ENCODE assay signal across 34 cellular contexts in genomic region chr7:131493081-131493480, GRCh38.
"Had no signal": no experiment of that assay in that cellular context is flagged by ENCODE, and none has a peak within 500 bp of the region (broad histone marks: within the 10 kb centered on the region; RNA-seq: fewer than 3 reads in every experiment).

No MANE protein-coding gene starts in this region.

- FAIRE-seq: kidney, pancreas had no signal

- H3K27ac Mint-ChIP-seq: activated CD4-positive, alpha-beta memory T cell treated with anti-CD3 and anti-CD28 coated beads, Interleukin-2, amount 10 ng/mL, durations not matched to agents 7 days and 5 days; activated CD4-positive, alpha-beta T cell treated with anti-CD3 and anti-CD28 coated beads, Interleukin-2, amount 10 ng/mL, durations not matched to agents 7 days and 5 days; activated naive CD8-positive, alpha-beta T cell; immature natural killer cell; mesothelial cell of epicardium; naive B cell; nephron progenitor cell; stimulated activated naive B cell treated with anti-CD40 and anti-IgM and Interleukin-4, amounts not matched to agents 10 μg/mL and 1 μg/mL and 100 μg/mL, for 72 hours had no signal

- H3K4me3 ChIP-seq: adrenal gland, body of pancreas, cardiac muscle cell, coronary artery, dorsolateral prefrontal cortex, gastroesophageal sphincter, pancreas, prostate gland, stomach, thyroid gland, upper lobe of right lung had no signal

- ATAC-seq: body of pancreas; gastroesophageal sphincter; left colon; pancreas; stimulated activated naive B cell treated with anti-CD40 and anti-IgM and Interleukin-4, amounts not matched to agents 10 μg/mL and 1 μg/mL and 100 μg/mL, for 72 hours; T-helper 17 cell; upper lobe of right lung had no signal

- H3K27me3 ChIP-seq: adrenal gland, body of pancreas, cardiac muscle cell, dorsolateral prefrontal cortex, gastroesophageal sphincter, pancreas, stomach, thyroid gland, upper lobe of right lung had no signal

- H3K4me1 ChIP-seq: adrenal gland, prostate gland, upper lobe of right lung had no signal

- H3K27me3 Mint-ChIP-seq: activated CD4-positive, alpha-beta memory T cell treated with anti-CD3 and anti-CD28 coated beads, Interleukin-2, amount 10 ng/mL, durations not matched to agents 7 days and 5 days; activated CD4-positive, alpha-beta T cell treated with anti-CD3 and anti-CD28 coated beads, Interleukin-2, amount 10 ng/mL, durations not matched to agents 7 days and 5 days; activated naive CD8-positive, alpha-beta T cell; naive B cell; stimulated activated naive B cell treated with anti-CD40 and anti-IgM and Interleukin-4, amounts not matched to agents 10 μg/mL and 1 μg/mL and 100 μg/mL, for 72 hours; T-helper 17 cell had no signal

- DNase-seq: activated CD4-positive, alpha-beta memory T cell treated with anti-CD3 and anti-CD28 coated beads, Interleukin-2, amount 10 ng/mL, durations not matched to agents 7 days and 5 days; activated CD4-positive, alpha-beta T cell treated with anti-CD3 and anti-CD28 coated beads for 1 hour; activated CD4-positive, alpha-beta T cell treated with anti-CD3 and anti-CD28 coated beads, Interleukin-2, amount 10 ng/mL, durations not matched to agents 7 days and 5 days; activated naive CD4-positive, alpha-beta T cell treated with Interleukin-2 at 50 U/mL for 16 hours; activated T-cell treated with anti-CD3 and anti-CD28 coated beads, Interleukin-2, amount 50 U/mL, for 48 hours; adrenal gland; aorta; body of pancreas; cerebellar nuclear complex; dorsolateral prefrontal cortex; effector memory CD4-positive, alpha-beta T cell; erythroblast; head of caudate nucleus; immature natural killer cell; kidney; left colon; mammary epithelial cell; naive B cell; nephron progenitor cell; pancreas; stimulated activated CD4-positive, alpha-beta T cell treated with anti-CD3 and anti-CD28 coated beads, Interleukin-15, amount 100 ng/mL, for 24 hours; stimulated activated CD4-positive, alpha-beta T cell treated with anti-CD3 and anti-CD28 coated beads, Interleukin-2, amount 100 ng/mL, for 24 hours; stimulated activated naive B cell treated with anti-CD40 and anti-IgM and Interleukin-4, amounts not matched to agents 10 μg/mL and 1 μg/mL and 100 μg/mL, for 72 hours; stomach; T-helper 17 cell; thyroid gland; upper lobe of right lung had no signal

- H3K9me3 ChIP-seq: adrenal gland, body of pancreas, gastroesophageal sphincter, pancreas, prostate gland, stomach, thyroid gland, upper lobe of right lung had no signal

- H3K27ac ChIP-seq: adrenal gland, body of pancreas, cardiac muscle cell, coronary artery, gastroesophageal sphincter, pancreas, prostate gland, stomach, thyroid gland, upper lobe of right lung had no signal

- H3K9me3 Mint-ChIP-seq: activated CD4-positive, alpha-beta memory T cell treated with anti-CD3 and anti-CD28 coated beads, Interleukin-2, amount 10 ng/mL, durations not matched to agents 7 days and 5 days; activated CD4-positive, alpha-beta T cell treated with anti-CD3 and anti-CD28 coated beads, Interleukin-2, amount 10 ng/mL, durations not matched to agents 7 days and 5 days; immature natural killer cell; mesothelial cell of epicardium; naive B cell; nephron progenitor cell; stimulated activated naive B cell treated with anti-CD40 and anti-IgM and Interleukin-4, amounts not matched to agents 10 μg/mL and 1 μg/mL and 100 μg/mL, for 72 hours; WTC11 had no signal

- H3K36me3 Mint-ChIP-seq: WTC11 had no signal

- H3K4me1 Mint-ChIP-seq: activated CD4-positive, alpha-beta memory T cell treated with anti-CD3 and anti-CD28 coated beads, Interleukin-2, amount 10 ng/mL, durations not matched to agents 7 days and 5 days; activated CD4-positive, alpha-beta T cell treated with anti-CD3 and anti-CD28 coated beads, Interleukin-2, amount 10 ng/mL, durations not matched to agents 7 days and 5 days; immature natural killer cell; naive B cell; nephron progenitor cell; stimulated activated naive B cell treated with anti-CD40 and anti-IgM and Interleukin-4, amounts not matched to agents 10 μg/mL and 1 μg/mL and 100 μg/mL, for 72 hours; T-helper 17 cell; WTC11 had no signal

- H3K4me3 Mint-ChIP-seq: activated CD4-positive, alpha-beta memory T cell treated with anti-CD3 and anti-CD28 coated beads, Interleukin-2, amount 10 ng/mL, durations not matched to agents 7 days and 5 days; activated CD4-positive, alpha-beta T cell treated with anti-CD3 and anti-CD28 coated beads, Interleukin-2, amount 10 ng/mL, durations not matched to agents 7 days and 5 days; activated naive CD8-positive, alpha-beta T cell; immature natural killer cell; mesothelial cell of epicardium; naive B cell; nephron progenitor cell; stimulated activated naive B cell treated with anti-CD40 and anti-IgM and Interleukin-4, amounts not matched to agents 10 μg/mL and 1 μg/mL and 100 μg/mL, for 72 hours; T-helper 17 cell; WTC11 had no signal

- H3K36me3 ChIP-seq: adrenal gland, cardiac muscle cell, pancreas, thyroid gland had no signal
